Comparison of ENCODE assay signal across 9 cellular contexts in the genomic region with DNA sequence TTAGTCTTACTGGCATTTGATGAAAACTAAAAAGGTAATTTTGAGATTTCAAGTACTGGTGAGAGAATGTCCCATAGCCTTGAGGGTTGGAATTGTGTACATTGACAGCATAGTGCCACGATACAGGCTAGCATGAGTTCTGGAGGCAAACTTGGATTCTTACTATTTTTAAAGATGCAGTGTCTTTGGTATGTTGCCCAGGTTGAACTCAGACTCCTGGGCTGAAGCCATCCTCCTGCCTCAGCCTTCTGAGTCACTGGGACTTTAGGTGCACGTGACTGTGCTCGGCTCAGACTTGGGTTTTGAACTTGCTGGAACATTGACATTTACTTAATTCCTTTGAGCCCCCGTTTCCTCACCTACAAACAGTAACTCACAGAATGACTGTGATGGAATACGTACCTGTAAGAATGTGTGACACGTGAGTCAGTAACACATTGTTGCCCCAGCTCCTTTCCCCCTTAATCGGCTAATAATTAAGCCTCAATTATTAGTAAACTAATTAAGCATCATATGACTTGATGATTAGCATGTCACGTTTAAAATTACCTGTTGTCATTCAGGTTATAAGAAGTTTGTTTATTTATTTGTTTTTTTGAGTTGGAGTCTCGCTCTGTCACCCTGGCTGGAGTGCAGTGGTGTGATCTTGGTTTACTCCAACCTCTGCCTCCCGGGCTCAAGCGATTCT. TPM values are rescaled to one million over a fixed set of nuclear protein-coding genes. Genes with fewer than 3 reads are reported as not detected.
DNase-seq lines count a peak whose midpoint lies in the region; TF ChIP-seq lines count a peak whose summit lies in the region.
"Had no signal": no experiment of that assay in that cellular context is flagged by ENCODE, and none has a peak within 500 bp of the region (broad histone marks: within the 10 kb centered on the region; RNA-seq: fewer than 3 reads in every experiment).

No MANE protein-coding gene starts in this region.

- POLR2A ChIA-PET in CD4-positive, alpha-beta memory T cell (lab: Charles Lee; ENCODE audit: partially characterized antibody), result interaction anchor here (1.9 to 3.2 kb wide), 2 partner anchors 8 to 9 kb away, joined by 6 to 9 read pairs; no protein-coding TSS in a partner anchor
- POLR2A ChIA-PET in SK-N-SH (lab: Yijun Ruan, JAX), result no interaction called here

- H3K27ac ChIP-seq in CD4-positive, alpha-beta memory T cell (ENCODE audit: low read depth, low read length), result no peak overlapping the region
- H3K27ac ChIP-seq in SK-N-SH (ENCODE audit: low read depth in 2 of 2, low read length in 1 of 2), result peak overlapping the region in 1 of 2 experiments; percentile 35; a peak in 2 of 4 replicates
- peak overlapping the region in 3 of 4 donors; percentile 21 to 50 (median 45) for H3K27ac ChIP-seq in esophagus squamous epithelium
- peak overlapping the region; percentile 51 for H3K27ac ChIP-seq in rectal smooth muscle tissue (ENCODE audit: low read depth, low read length)

- peak overlapping the region in 6 of 8 donors; percentile 13 to 69 (median 50) for H3K4me3 Mint-ChIP-seq in CD4-positive, alpha-beta memory T cell
- no peak overlapping the region for H3K4me3 Mint-ChIP-seq in activated T-helper 1 cell treated with anti-CD3 and anti-CD28 coated beads, Interleukin-12 subunit alpha, Interleukin-12 subunit beta, Interleukin-2, Interleukin-4 antibody, amounts not matched to agents 30 ng/mL and 10 ng/mL and 1 ng/mL, durations not matched to agents 14 hours and 24 hours and 36 hours

- no peak for DNase-seq in CD4-positive, alpha-beta memory T cell
- DNase-seq in SK-N-SH, result no peak
- DNase-seq in esophagus squamous epithelium (lab: John Stamatoyannopoulos, UW), result no peak
- no peak for DNase-seq in activated T-helper 1 cell treated with anti-CD3 and anti-CD28 coated beads, Interleukin-12 subunit alpha, Interleukin-12 subunit beta, Interleukin-2, Interleukin-4 antibody, amounts not matched to agents 30 ng/mL and 10 ng/mL and 1 ng/mL, durations not matched to agents 14 hours and 24 hours and 36 hours (ENCODE audit: low spot score)
- no peak for DNase-seq in SHP77 treated with DMSO at 0.1 percent for 48 hours (lab: John Stamatoyannopoulos, UW)
- no peak for DNase-seq in HAP-1 (ENCODE audit: low spot score in 2 of 2)
- DNase-seq in cerebellar cortex (ENCODE audit: low spot score), result no peak

- TF ChIP-seq EP300 in SK-N-SH (IDR thresholded peaks at IDR 0.05; ENCODE audit: borderline replicate concordance in 1 of 2, low read depth in 1 of 2, low read length in 1 of 2), result no peak

- H3K4me1 Mint-ChIP-seq in CD4-positive, alpha-beta memory T cell, result peaks cover 42 to 89% (median 67%) of the 10 kb centered on the region in 4 donors
- peaks cover 51% of the 10 kb centered on the region for H3K4me1 Mint-ChIP-seq in activated T-helper 1 cell treated with anti-CD3 and anti-CD28 coated beads, Interleukin-12 subunit alpha, Interleukin-12 subunit beta, Interleukin-2, Interleukin-4 antibody, amounts not matched to agents 30 ng/mL and 10 ng/mL and 1 ng/mL, durations not matched to agents 14 hours and 24 hours and 36 hours (ENCODE audit: low read depth)

- H3K4me2 ChIP-seq in SK-N-SH, result peak overlapping the region; percentile 17; the same call in 1 of the 2 replicates

- intact Hi-C loops in CD4-positive, alpha-beta memory T cell (cut with micrococcal nuclease), result no loop called here
- intact Hi-C loops in esophagus squamous epithelium (cut with DNase I), result no loop called here
- intact Hi-C loops in activated T-helper 1 cell treated with anti-CD3 and anti-CD28 coated beads, Interleukin-12 subunit alpha, Interleukin-12 subunit beta, Interleukin-2, Interleukin-4 antibody, amounts not matched to agents 30 ng/mL and 10 ng/mL and 1 ng/mL, durations not matched to agents 14 hours and 24 hours and 36 hours (cut with micrococcal nuclease), result no loop called here

- H3K9me2 ChIP-seq in SK-N-SH, result no peaks in the 10 kb centered on the region

- H3F3A ChIP-seq in SK-N-SH (replicated peaks; ENCODE audit: insufficient read depth), result peaks cover 15% of the 10 kb centered on the region

- no peak for TF ChIP-seq POLR2A in esophagus squamous epithelium (IDR thresholded peaks at IDR 0.05)

- WGBS in SK-N-SH (ENCODE audit: low lambda C conversion rate), result 76% methylated on average over 11 of the region's 11 CpGs
- WGBS in esophagus squamous epithelium, 2 donors, result 51 to 54% methylated on average over 11 of the region's 11 CpGs

- H3K9me3 ChIP-seq in CD4-positive, alpha-beta memory T cell (ENCODE audit: control insufficient read depth in 1 of 2, low read length in 2 of 2), result no peaks in the 10 kb centered on the region
- H3K9me3 ChIP-seq in SK-N-SH, result no peaks in the 10 kb centered on the region
- H3K9me3 ChIP-seq in esophagus squamous epithelium, result no peaks in the 10 kb centered on the region
- no peaks in the 10 kb centered on the region for H3K9me3 ChIP-seq in HAP-1

- H3K9ac ChIP-seq in SK-N-SH (no peak overlapping the region), rectal smooth muscle tissue (ENCODE audit: low read length) (no peak overlapping the region)

- peak overlapping the region in 4 of 7 donors; percentile 12 to 60 (median 34) for H3K27ac Mint-ChIP-seq in CD4-positive, alpha-beta memory T cell
- H3K27ac Mint-ChIP-seq in activated T-helper 1 cell treated with anti-CD3 and anti-CD28 coated beads, Interleukin-12 subunit alpha, Interleukin-12 subunit beta, Interleukin-2, Interleukin-4 antibody, amounts not matched to agents 30 ng/mL and 10 ng/mL and 1 ng/mL, durations not matched to agents 14 hours and 24 hours and 36 hours, result no peak overlapping the region
- H3K27ac Mint-ChIP-seq: memory B cell had no signal

- TF ChIP-seq CTCF in SK-N-SH (IDR thresholded peaks at IDR 0.05) (no peak), esophagus squamous epithelium (IDR thresholded peaks at IDR 0.05) (no peak)

- in situ Hi-C loops in HAP-1 (cut with MboI; ENCODE audit: low sequenced_read_pairs), result no loop called here

- no peaks in the 10 kb centered on the region for H3K27me3 ChIP-seq in CD4-positive, alpha-beta memory T cell (ENCODE audit: insufficient read depth, low read length)
- no peaks in the 10 kb centered on the region for H3K27me3 ChIP-seq in SK-N-SH (ENCODE audit: insufficient read depth)
- H3K27me3 ChIP-seq in esophagus squamous epithelium, result no peaks in the 10 kb centered on the region
- H3K27me3 ChIP-seq in rectal smooth muscle tissue (ENCODE audit: control insufficient read depth, insufficient read depth, low read length), result no peaks in the 10 kb centered on the region
- no peaks in the 10 kb centered on the region for H3K27me3 ChIP-seq in HAP-1 (ENCODE audit: low read depth)

- peaks cover 100% of the 10 kb centered on the region for H3K79me2 ChIP-seq in SK-N-SH (ENCODE audit: insufficient read depth)

- H3K4me1 ChIP-seq in CD4-positive, alpha-beta memory T cell (ENCODE audit: insufficient read depth, low read length), result peaks cover 90% of the 10 kb centered on the region
- H3K4me1 ChIP-seq in SK-N-SH (ENCODE audit: control insufficient read depth in 1 of 2, insufficient read depth in 2 of 2, low read depth in 1 of 2, low read length in 1 of 2) (peaks cover 6 to 20% of the 10 kb centered on the region in 2 experiments; a peak in 3 of 4 replicates), esophagus squamous epithelium (peaks cover 41 to 99% (median 55%) of the 10 kb centered on the region in 3 donors), rectal smooth muscle tissue (ENCODE audit: control insufficient read depth, insufficient read depth, low read length) (peaks cover 10% of the 10 kb centered on the region), HAP-1 (no peaks in the 10 kb centered on the region)

- H3K4me3 ChIP-seq in CD4-positive, alpha-beta memory T cell (ENCODE audit: low read length in 2 of 2), result no peak overlapping the region
- H3K4me3 ChIP-seq in SK-N-SH (ENCODE audit: low read depth in 2 of 2, low read length in 1 of 2) (no peak overlapping the region), esophagus squamous epithelium (peak overlapping the region in 1 of 4 donors; percentile 41), rectal smooth muscle tissue (ENCODE audit: low read length) (peak overlapping the region; percentile 13), HAP-1 (no peak overlapping the region)

- no peak overlapping the region for H2AFZ ChIP-seq in SK-N-SH (ENCODE audit: low read depth)

- no peak for TF ChIP-seq RAD21 in SK-N-SH (IDR thresholded peaks at IDR 0.05; ENCODE audit: low read length)

- H3K27me3 Mint-ChIP-seq in CD4-positive, alpha-beta memory T cell, result no peaks in the 10 kb centered on the region
- H3K27me3 Mint-ChIP-seq in activated T-helper 1 cell treated with anti-CD3 and anti-CD28 coated beads, Interleukin-12 subunit alpha, Interleukin-12 subunit beta, Interleukin-2, Interleukin-4 antibody, amounts not matched to agents 30 ng/mL and 10 ng/mL and 1 ng/mL, durations not matched to agents 14 hours and 24 hours and 36 hours (ENCODE audit: insufficient read depth), result no peaks in the 10 kb centered on the region
- H3K27me3 Mint-ChIP-seq: memory B cell had no signal

- peaks cover 0 to 3% (median 0%) of the 10 kb centered on the region in 8 donors for H3K9me3 Mint-ChIP-seq in CD4-positive, alpha-beta memory T cell
- no peaks in the 10 kb centered on the region for H3K9me3 Mint-ChIP-seq in activated T-helper 1 cell treated with anti-CD3 and anti-CD28 coated beads, Interleukin-12 subunit alpha, Interleukin-12 subunit beta, Interleukin-2, Interleukin-4 antibody, amounts not matched to agents 30 ng/mL and 10 ng/mL and 1 ng/mL, durations not matched to agents 14 hours and 24 hours and 36 hours
- H3K9me3 Mint-ChIP-seq: memory B cell had no signal

- CTCF ChIA-PET in CD4-positive, alpha-beta memory T cell (lab: Charles Lee; ENCODE audit: partially characterized antibody), result interaction anchor here (0.9 to 1.3 kb wide), 2 partner anchors 9 to 75 kb away, joined by 4 to 5 read pairs; no protein-coding TSS in a partner anchor
- CTCF ChIA-PET in SK-N-SH (lab: Yijun Ruan, JAX), result interaction anchor here (0.6 to 7.2 kb wide), 4 partner anchors 9 to 377 kb away, joined by 3 to 36 read pairs (median 4); no protein-coding TSS in a partner anchor

- peaks cover 100% of the 10 kb centered on the region for H4K20me1 ChIP-seq in SK-N-SH (ENCODE audit: insufficient read depth)

- H3K36me3 ChIP-seq in CD4-positive, alpha-beta memory T cell (ENCODE audit: insufficient read depth, low read length), result no peaks in the 10 kb centered on the region
- H3K36me3 ChIP-seq in SK-N-SH (replicated peaks in 1 of 2; ENCODE audit: control insufficient read depth in 1 of 2, insufficient read depth in 2 of 2, low read length in 1 of 2) (peaks cover 0 to 8% of the 10 kb centered on the region in 2 experiments), esophagus squamous epithelium (peaks cover 0 to 7% (median 0%) of the 10 kb centered on the region in 3 donors), rectal smooth muscle tissue (ENCODE audit: control insufficient read depth, insufficient read depth, low read length) (no peaks in the 10 kb centered on the region), HAP-1 (replicated peaks) (no peaks in the 10 kb centered on the region)

- H3K36me3 Mint-ChIP-seq in CD4-positive, alpha-beta memory T cell, result peaks cover 3 to 20% of the 10 kb centered on the region in 2 donors
- no peaks in the 10 kb centered on the region for H3K36me3 Mint-ChIP-seq in activated T-helper 1 cell treated with anti-CD3 and anti-CD28 coated beads, Interleukin-12 subunit alpha, Interleukin-12 subunit beta, Interleukin-2, Interleukin-4 antibody, amounts not matched to agents 30 ng/mL and 10 ng/mL and 1 ng/mL, durations not matched to agents 14 hours and 24 hours and 36 hours (ENCODE audit: low read depth)

RNA-seq across cellular contexts. Expression of a gene that starts 10.6 kb away (rescaled TPM):
- total RNA-seq in CD4-positive, alpha-beta memory T cell, result 10 to 100 TPM; 85.6 to 90.1 TPM
- 100 to 1,000 TPM; 116 to 169 TPM for polyA plus RNA-seq in CD4-positive, alpha-beta memory T cell
- 176 and 185 TPM in 2 replicates for polyA plus RNA-seq in SK-N-SH (2012; rRNA removed)
- polyA plus RNA-seq in SK-N-SH (2012; cell fraction: cytosol; rRNA removed), result 211 and 219 TPM in 2 replicates
- 138 and 185 TPM in 2 replicates for polyA plus RNA-seq in SK-N-SH (2012; cell fraction: nucleus; rRNA removed)
- 100 to 1,000 TPM in 3 of 4 donors, 10 to 100 TPM in 1; 96.5 to 193 (median 160) TPM for total RNA-seq in esophagus squamous epithelium
- total RNA-seq in activated T-helper 1 cell treated with anti-CD3 and anti-CD28 coated beads, Interleukin-12 subunit alpha, Interleukin-12 subunit beta, Interleukin-2, Interleukin-4 antibody, amounts not matched to agents 30 ng/mL and 10 ng/mL and 1 ng/mL, durations not matched to agents 14 hours and 24 hours and 36 hours, result 127 and 137 TPM in 2 replicates
